1 cellular context compared by ENCODE assay signal in the genomic region with DNA sequence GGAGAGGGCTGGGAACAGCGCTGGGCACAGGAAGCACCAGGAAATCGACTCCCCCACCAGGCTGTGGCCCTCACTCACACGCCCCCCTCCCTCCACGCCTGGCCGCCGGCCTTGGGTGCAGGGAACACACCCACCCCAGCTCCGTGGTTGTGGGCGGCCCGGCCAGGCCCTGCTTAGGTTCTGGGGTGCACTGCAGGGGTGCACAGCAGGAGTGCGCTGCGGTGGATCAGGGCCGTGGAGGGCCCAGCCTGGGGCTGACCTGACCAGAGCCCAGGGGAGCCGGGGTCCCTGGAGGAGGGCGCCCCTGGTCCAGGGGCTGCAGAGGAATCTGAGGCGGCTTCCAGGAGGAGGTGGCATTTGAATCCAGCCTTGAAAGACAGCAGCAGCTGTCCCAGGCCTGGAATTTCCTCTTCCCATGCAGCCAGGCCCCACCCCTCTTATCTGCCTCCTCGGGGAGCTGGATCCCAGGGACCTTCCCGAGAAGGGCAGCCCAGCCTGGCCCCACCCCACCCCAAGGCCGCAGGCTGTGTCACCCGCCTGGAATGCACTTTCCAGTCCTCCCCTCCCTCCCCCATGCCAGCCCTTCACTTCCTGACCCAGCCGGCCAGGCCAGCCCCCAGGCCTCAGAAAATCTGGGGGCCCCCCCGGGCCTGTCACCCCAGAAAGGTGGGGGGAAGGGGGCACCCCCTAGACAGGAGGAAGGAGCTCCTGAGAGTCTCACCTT.
TF ChIP-seq lines count a peak whose summit lies in the region.

No MANE protein-coding gene starts in this region.

TF ChIP-seq in HepG2, 621 proteins besides CTCF, POLR2A, EP300 and RAD21 (continued from another document and continues in another):
- TF ChIP-seq, protein P1, sequence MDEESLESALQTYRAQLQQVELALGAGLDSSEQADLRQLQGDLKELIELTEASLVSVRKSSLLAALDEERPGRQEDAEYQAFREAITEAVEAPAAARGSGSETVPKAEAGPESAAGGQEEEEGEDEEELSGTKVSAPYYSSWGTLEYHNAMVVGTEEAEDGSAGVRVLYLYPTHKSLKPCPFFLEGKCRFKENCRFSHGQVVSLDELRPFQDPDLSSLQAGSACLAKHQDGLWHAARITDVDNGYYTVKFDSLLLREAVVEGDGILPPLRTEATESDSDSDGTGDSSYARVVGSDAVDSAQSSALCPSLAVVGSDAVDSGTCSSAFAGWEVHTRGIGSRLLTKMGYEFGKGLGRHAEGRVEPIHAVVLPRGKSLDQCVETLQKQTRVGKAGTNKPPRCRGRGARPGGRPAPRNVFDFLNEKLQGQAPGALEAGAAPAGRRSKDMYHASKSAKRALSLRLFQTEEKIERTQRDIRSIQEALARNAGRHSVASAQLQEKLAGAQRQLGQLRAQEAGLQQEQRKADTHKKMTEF (CRISPR knock-in tag; IDR thresholded peaks at IDR 0.05), result peak; percentile 37; the same call in 1 of the 2 replicates
- TF ChIP-seq ZNF720 (CRISPR knock-in tag; IDR thresholded peaks at IDR 0.05) (no peak), IKZF1 (IDR thresholded peaks at IDR 0.05) (no peak), ZNF619 (CRISPR knock-in tag; IDR thresholded peaks at IDR 0.05) (no peak), HOXA3 (CRISPR knock-in tag; IDR thresholded peaks at IDR 0.05) (no peak), ZFP36 (IDR thresholded peaks at IDR 0.05; ENCODE audit: borderline replicate concordance, low read depth, low read length, partially characterized antibody) (peak; percentile 83), SAP130 (CRISPR knock-in tag; IDR thresholded peaks at IDR 0.05; ENCODE audit: low read depth) (peak; percentile 66; the same call in 1 of the 2 replicates), SP2 (CRISPR knock-in tag; IDR thresholded peaks at IDR 0.05) (no peak), CCDC6 (CRISPR knock-in tag; IDR thresholded peaks at IDR 0.05) (no peak), KDM4B (CRISPR knock-in tag; IDR thresholded peaks at IDR 0.05) (no peak), RARG (CRISPR knock-in tag; IDR thresholded peaks at IDR 0.05; ENCODE audit: low read depth) (no peak), MTF1 (CRISPR knock-in tag; IDR thresholded peaks at IDR 0.05) (no peak), PPARG (CRISPR knock-in tag; conservative IDR thresholded peaks at IDR 0.05) (no peak), ZNF614 (CRISPR knock-in tag; IDR thresholded peaks at IDR 0.05; ENCODE audit: borderline replicate concordance) (no peak), NCOR1 (IDR thresholded peaks at IDR 0.05; ENCODE audit: borderline replicate concordance, low read length) (no peak), ZSCAN22 (CRISPR knock-in tag; IDR thresholded peaks at IDR 0.05) (no peak), STAG1 (CRISPR knock-in tag; IDR thresholded peaks at IDR 0.05) (no peak), FOXP1 (IDR thresholded peaks at IDR 0.05) (no peak), FOXP1 (CRISPR knock-in tag; IDR thresholded peaks at IDR 0.05) (no peak), ZNF264 (CRISPR knock-in tag; IDR thresholded peaks at IDR 0.05) (no peak), HNRNPL (IDR thresholded peaks at IDR 0.05; ENCODE audit: low read depth, low read length) (no peak), HNF4A (CRISPR knock-in tag; IDR thresholded peaks at IDR 0.05) (no peak), SMAD3 (CRISPR knock-in tag; IDR thresholded peaks at IDR 0.05) (no peak), SMARCE1 (IDR thresholded peaks at IDR 0.05; ENCODE audit: borderline replicate concordance) (no peak), ZNF644 (CRISPR knock-in tag; IDR thresholded peaks at IDR 0.05; ENCODE audit: low read depth) (no peak), SPEN (CRISPR knock-in tag; IDR thresholded peaks at IDR 0.05; ENCODE audit: low read depth) (no peak)
- TF ChIP-seq, protein P2, sequence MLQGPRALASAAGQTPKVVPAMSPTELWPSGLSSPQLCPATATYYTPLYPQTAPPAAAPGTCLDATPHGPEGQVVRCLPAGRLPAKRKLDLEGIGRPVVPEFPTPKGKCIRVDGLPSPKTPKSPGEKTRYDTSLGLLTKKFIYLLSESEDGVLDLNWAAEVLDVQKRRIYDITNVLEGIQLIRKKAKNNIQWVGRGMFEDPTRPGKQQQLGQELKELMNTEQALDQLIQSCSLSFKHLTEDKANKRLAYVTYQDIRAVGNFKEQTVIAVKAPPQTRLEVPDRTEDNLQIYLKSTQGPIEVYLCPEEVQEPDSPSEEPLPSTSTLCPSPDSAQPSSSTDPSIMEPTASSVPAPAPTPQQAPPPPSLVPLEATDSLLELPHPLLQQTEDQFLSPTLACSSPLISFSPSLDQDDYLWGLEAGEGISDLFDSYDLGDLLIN (CRISPR knock-in tag; IDR thresholded peaks at IDR 0.05; ENCODE audit: borderline replicate concordance), result no peak
- TF ChIP-seq, protein P3, sequence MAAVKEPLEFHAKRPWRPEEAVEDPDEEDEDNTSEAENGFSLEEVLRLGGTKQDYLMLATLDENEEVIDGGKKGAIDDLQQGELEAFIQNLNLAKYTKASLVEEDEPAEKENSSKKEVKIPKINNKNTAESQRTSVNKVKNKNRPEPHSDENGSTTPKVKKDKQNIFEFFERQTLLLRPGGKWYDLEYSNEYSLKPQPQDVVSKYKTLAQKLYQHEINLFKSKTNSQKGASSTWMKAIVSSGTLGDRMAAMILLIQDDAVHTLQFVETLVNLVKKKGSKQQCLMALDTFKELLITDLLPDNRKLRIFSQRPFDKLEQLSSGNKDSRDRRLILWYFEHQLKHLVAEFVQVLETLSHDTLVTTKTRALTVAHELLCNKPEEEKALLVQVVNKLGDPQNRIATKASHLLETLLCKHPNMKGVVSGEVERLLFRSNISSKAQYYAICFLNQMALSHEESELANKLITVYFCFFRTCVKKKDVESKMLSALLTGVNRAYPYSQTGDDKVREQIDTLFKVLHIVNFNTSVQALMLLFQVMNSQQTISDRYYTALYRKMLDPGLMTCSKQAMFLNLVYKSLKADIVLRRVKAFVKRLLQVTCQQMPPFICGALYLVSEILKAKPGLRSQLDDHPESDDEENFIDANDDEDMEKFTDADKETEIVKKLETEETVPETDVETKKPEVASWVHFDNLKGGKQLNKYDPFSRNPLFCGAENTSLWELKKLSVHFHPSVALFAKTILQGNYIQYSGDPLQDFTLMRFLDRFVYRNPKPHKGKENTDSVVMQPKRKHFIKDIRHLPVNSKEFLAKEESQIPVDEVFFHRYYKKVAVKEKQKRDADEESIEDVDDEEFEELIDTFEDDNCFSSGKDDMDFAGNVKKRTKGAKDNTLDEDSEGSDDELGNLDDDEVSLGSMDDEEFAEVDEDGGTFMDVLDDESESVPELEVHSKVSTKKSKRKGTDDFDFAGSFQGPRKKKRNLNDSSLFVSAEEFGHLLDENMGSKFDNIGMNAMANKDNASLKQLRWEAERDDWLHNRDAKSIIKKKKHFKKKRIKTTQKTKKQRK (IDR thresholded peaks at IDR 0.05; ENCODE audit: low read length), result no peak
- TF ChIP-seq, protein P4, sequence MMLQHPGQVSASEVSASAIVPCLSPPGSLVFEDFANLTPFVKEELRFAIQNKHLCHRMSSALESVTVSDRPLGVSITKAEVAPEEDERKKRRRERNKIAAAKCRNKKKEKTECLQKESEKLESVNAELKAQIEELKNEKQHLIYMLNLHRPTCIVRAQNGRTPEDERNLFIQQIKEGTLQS (CRISPR knock-in tag; IDR thresholded peaks at IDR 0.05), result peak; percentile 89
- TF ChIP-seq, protein P5, sequence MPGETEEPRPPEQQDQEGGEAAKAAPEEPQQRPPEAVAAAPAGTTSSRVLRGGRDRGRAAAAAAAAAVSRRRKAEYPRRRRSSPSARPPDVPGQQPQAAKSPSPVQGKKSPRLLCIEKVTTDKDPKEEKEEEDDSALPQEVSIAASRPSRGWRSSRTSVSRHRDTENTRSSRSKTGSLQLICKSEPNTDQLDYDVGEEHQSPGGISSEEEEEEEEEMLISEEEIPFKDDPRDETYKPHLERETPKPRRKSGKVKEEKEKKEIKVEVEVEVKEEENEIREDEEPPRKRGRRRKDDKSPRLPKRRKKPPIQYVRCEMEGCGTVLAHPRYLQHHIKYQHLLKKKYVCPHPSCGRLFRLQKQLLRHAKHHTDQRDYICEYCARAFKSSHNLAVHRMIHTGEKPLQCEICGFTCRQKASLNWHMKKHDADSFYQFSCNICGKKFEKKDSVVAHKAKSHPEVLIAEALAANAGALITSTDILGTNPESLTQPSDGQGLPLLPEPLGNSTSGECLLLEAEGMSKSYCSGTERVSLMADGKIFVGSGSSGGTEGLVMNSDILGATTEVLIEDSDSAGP (CRISPR knock-in tag; IDR thresholded peaks at IDR 0.05; ENCODE audit: borderline replicate concordance), result no peak
- TF ChIP-seq, protein P6, sequence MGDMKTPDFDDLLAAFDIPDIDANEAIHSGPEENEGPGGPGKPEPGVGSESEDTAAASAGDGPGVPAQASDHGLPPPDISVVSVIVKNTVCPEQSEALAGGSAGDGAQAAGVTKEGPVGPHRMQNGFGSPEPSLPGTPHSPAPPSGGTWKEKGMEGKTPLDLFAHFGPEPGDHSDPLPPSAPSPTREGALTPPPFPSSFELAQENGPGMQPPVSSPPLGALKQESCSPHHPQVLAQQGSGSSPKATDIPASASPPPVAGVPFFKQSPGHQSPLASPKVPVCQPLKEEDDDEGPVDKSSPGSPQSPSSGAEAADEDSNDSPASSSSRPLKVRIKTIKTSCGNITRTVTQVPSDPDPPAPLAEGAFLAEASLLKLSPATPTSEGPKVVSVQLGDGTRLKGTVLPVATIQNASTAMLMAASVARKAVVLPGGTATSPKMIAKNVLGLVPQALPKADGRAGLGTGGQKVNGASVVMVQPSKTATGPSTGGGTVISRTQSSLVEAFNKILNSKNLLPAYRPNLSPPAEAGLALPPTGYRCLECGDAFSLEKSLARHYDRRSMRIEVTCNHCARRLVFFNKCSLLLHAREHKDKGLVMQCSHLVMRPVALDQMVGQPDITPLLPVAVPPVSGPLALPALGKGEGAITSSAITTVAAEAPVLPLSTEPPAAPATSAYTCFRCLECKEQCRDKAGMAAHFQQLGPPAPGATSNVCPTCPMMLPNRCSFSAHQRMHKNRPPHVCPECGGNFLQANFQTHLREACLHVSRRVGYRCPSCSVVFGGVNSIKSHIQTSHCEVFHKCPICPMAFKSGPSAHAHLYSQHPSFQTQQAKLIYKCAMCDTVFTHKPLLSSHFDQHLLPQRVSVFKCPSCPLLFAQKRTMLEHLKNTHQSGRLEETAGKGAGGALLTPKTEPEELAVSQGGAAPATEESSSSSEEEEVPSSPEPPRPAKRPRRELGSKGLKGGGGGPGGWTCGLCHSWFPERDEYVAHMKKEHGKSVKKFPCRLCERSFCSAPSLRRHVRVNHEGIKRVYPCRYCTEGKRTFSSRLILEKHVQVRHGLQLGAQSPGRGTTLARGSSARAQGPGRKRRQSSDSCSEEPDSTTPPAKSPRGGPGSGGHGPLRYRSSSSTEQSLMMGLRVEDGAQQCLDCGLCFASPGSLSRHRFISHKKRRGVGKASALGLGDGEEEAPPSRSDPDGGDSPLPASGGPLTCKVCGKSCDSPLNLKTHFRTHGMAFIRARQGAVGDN (CRISPR knock-in tag; IDR thresholded peaks at IDR 0.05), result peak; percentile 43
- TF ChIP-seq, protein P7, sequence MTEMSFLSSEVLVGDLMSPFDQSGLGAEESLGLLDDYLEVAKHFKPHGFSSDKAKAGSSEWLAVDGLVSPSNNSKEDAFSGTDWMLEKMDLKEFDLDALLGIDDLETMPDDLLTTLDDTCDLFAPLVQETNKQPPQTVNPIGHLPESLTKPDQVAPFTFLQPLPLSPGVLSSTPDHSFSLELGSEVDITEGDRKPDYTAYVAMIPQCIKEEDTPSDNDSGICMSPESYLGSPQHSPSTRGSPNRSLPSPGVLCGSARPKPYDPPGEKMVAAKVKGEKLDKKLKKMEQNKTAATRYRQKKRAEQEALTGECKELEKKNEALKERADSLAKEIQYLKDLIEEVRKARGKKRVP (CRISPR knock-in tag; IDR thresholded peaks at IDR 0.05), result no peak
- TF ChIP-seq, protein P8, sequence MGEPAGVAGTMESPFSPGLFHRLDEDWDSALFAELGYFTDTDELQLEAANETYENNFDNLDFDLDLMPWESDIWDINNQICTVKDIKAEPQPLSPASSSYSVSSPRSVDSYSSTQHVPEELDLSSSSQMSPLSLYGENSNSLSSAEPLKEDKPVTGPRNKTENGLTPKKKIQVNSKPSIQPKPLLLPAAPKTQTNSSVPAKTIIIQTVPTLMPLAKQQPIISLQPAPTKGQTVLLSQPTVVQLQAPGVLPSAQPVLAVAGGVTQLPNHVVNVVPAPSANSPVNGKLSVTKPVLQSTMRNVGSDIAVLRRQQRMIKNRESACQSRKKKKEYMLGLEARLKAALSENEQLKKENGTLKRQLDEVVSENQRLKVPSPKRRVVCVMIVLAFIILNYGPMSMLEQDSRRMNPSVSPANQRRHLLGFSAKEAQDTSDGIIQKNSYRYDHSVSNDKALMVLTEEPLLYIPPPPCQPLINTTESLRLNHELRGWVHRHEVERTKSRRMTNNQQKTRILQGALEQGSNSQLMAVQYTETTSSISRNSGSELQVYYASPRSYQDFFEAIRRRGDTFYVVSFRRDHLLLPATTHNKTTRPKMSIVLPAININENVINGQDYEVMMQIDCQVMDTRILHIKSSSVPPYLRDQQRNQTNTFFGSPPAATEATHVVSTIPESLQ (CRISPR knock-in tag; conservative IDR thresholded peaks at IDR 0.05), result no peak
- TF ChIP-seq, protein P9, sequence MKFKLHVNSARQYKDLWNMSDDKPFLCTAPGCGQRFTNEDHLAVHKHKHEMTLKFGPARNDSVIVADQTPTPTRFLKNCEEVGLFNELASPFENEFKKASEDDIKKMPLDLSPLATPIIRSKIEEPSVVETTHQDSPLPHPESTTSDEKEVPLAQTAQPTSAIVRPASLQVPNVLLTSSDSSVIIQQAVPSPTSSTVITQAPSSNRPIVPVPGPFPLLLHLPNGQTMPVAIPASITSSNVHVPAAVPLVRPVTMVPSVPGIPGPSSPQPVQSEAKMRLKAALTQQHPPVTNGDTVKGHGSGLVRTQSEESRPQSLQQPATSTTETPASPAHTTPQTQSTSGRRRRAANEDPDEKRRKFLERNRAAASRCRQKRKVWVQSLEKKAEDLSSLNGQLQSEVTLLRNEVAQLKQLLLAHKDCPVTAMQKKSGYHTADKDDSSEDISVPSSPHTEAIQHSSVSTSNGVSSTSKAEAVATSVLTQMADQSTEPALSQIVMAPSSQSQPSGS (CRISPR knock-in tag; IDR thresholded peaks at IDR 0.05), result peak; percentile 30; the same call in 1 of the 2 replicates
- TF ChIP-seq, protein P10, sequence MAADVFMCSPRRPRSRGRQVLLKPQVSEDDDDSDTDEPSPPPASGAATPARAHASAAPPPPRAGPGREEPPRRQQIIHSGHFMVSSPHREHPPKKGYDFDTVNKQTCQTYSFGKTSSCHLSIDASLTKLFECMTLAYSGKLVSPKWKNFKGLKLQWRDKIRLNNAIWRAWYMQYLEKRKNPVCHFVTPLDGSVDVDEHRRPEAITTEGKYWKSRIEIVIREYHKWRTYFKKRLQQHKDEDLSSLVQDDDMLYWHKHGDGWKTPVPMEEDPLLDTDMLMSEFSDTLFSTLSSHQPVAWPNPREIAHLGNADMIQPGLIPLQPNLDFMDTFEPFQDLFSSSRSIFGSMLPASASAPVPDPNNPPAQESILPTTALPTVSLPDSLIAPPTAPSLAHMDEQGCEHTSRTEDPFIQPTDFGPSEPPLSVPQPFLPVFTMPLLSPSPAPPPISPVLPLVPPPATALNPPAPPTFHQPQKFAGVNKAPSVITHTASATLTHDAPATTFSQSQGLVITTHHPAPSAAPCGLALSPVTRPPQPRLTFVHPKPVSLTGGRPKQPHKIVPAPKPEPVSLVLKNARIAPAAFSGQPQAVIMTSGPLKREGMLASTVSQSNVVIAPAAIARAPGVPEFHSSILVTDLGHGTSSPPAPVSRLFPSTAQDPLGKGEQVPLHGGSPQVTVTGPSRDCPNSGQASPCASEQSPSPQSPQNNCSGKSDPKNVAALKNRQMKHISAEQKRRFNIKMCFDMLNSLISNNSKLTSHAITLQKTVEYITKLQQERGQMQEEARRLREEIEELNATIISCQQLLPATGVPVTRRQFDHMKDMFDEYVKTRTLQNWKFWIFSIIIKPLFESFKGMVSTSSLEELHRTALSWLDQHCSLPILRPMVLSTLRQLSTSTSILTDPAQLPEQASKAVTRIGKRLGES (CRISPR knock-in tag; IDR thresholded peaks at IDR 0.05; ENCODE audit: borderline replicate concordance), result no peak
